1 cellular context compared by ENCODE assay signal in the genomic region with DNA sequence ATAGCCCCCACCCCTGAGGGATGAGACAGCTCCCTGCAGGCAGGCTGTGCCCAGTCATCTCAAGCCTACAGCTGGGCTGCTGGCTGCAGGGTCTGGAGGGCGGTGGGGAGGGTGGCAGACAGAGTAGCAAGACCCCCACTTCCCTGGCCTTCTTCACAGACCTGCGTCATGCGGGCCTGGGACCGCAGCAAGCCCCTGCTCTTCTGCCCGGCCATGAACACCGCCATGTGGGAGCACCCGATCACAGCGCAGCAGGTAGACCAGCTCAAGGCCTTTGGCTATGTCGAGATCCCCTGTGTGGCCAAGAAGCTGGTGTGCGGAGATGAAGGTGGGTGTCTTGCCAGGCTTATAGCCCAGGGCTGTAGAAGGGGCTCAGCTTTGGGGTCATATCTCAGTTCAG.
TF ChIP-seq lines count a peak whose summit lies in the region.

No MANE protein-coding gene starts in this region.

TF ChIP-seq in IMR-90, 13 proteins besides CTCF, POLR2A, EP300 and RAD21:
- TF ChIP-seq CHD1 (IDR thresholded peaks at IDR 0.05; ENCODE audit: low read depth, low read length) (no peak), RCOR1 (IDR thresholded peaks at IDR 0.05; ENCODE audit: insufficient replicate concordance, low read length) (no peak)
